In genomic region chr13:102845289-102845629, GRCh38 we compare ENCODE assay signal across 8 cellular contexts. TPM values are rescaled to one million over a fixed set of nuclear protein-coding genes. Genes with fewer than 3 reads are reported as not detected.
A peak's percentile ranks its signal among the peaks of the same experiment; 100 is the strongest.
DNase-seq lines count a peak whose midpoint lies in the region; ATAC-seq and TF ChIP-seq lines count a peak whose summit lies in the region.

No MANE protein-coding gene starts in this region.

- CTCF ChIA-PET in activated CD8-positive, alpha-beta T cell treated with anti-CD3 and anti-CD28 coated beads for 36 hours (lab: Charles Lee) = interaction anchor here (0.7 to 3.2 kb wide), 15 partner anchors 12 to 289 kb away, joined by 3 to 15 read pairs (median 3); partner anchors contain the start of gene TPP2

- H3K4me3 ChIP-seq in iPS-18a (ENCODE audit: low read length) (peak overlapping the region; percentile 83), subcutaneous abdominal adipose tissue (ENCODE audit: low read depth in 1 of 5, low read length in 5 of 5) (peak overlapping the region; percentile 88 to 99 (median 97))

- intact Hi-C loops in activated CD8-positive, alpha-beta T cell treated with anti-CD3 and anti-CD28 coated beads for 36 hours (cut with micrococcal nuclease) = loop anchor here (1.0 to 5.0 kb wide), 3 partner anchors 43 to 249 kb away; partner anchors contain the start of genes TEX30 and TPP2

- H3K36me3 Mint-ChIP-seq in activated CD8-positive, alpha-beta T cell treated with anti-CD3 and anti-CD28 coated beads for 36 hours (ENCODE audit: low read depth) = peaks cover 11% of the 10 kb centered on the region

- H3K4me3 Mint-ChIP-seq in activated CD8-positive, alpha-beta T cell treated with anti-CD3 and anti-CD28 coated beads for 36 hours = peak overlapping the region; percentile 92

- H3K27me3 Mint-ChIP-seq in activated CD8-positive, alpha-beta T cell treated with anti-CD3 and anti-CD28 coated beads for 36 hours = no peaks in the 10 kb centered on the region

- H3K9ac ChIP-seq in iPS-18a (ENCODE audit: low read length) (peak overlapping the region; percentile 67), subcutaneous abdominal adipose tissue (ENCODE audit: low read length in 5 of 5) (peak overlapping the region; percentile 71 to 99 (median 96))

- DNase-seq in activated CD8-positive, alpha-beta T cell treated with anti-CD3 and anti-CD28 coated beads for 36 hours = no peak
- DNase-seq in GOT3 (lab: John Stamatoyannopoulos, UW) (no peak), NCI-H1092 (lab: John Stamatoyannopoulos, UW) (no peak), NCI-H2029 treated with DMSO at 0.1 percent for 48 hours (lab: John Stamatoyannopoulos, UW) (no peak)

- H3K27ac ChIP-seq in iPS-18a (ENCODE audit: low read length) (peak overlapping the region; percentile 47), subcutaneous abdominal adipose tissue (ENCODE audit: low read depth, low read length) (peak overlapping the region; percentile 98)

- POLR2A ChIA-PET in activated CD8-positive, alpha-beta T cell treated with anti-CD3 and anti-CD28 coated beads for 36 hours (lab: Charles Lee) = interaction anchor here (0.7 to 2.7 kb wide), 17 partner anchors 8 to 450 kb away, joined by 3 to 31 read pairs (median 3); partner anchors contain the start of genes BIVM, POGLUT2, TEX30 and TPP2

- H3K9me3 Mint-ChIP-seq in activated CD8-positive, alpha-beta T cell treated with anti-CD3 and anti-CD28 coated beads for 36 hours = no peaks in the 10 kb centered on the region

- peak overlapping the region; percentile 94 for H3K27ac Mint-ChIP-seq in activated CD8-positive, alpha-beta T cell treated with anti-CD3 and anti-CD28 coated beads for 36 hours

- ATAC-seq in GM19025 (IDR thresholded peaks at IDR 0.05; ENCODE audit: low read depth, unreplicated experiment) (peak; percentile 12), HG02981 (IDR thresholded peaks at IDR 0.05; ENCODE audit: unreplicated experiment) (peak; percentile 11)
- peak; percentile 10 for ATAC-seq in activated CD8-positive, alpha-beta T cell treated with anti-CD3 and anti-CD28 coated beads for 36 hours

- TF ChIP-seq CTCF in activated CD8-positive, alpha-beta T cell treated with anti-CD3 and anti-CD28 coated beads for 36 hours (IDR thresholded peaks at IDR 0.05) = no peak

- no peaks in the 10 kb centered on the region for H3K27me3 ChIP-seq in iPS-18a (ENCODE audit: control insufficient read depth, insufficient read depth, low read length)
- H3K27me3 ChIP-seq in subcutaneous abdominal adipose tissue (ENCODE audit: control insufficient read depth in 5 of 5, insufficient read depth in 4 of 5, low read length in 5 of 5) = no peaks in the 10 kb centered on the region

- H3K36me3 ChIP-seq in iPS-18a (ENCODE audit: control insufficient read depth, low read depth, low read length) (no peaks in the 10 kb centered on the region), subcutaneous abdominal adipose tissue (ENCODE audit: control insufficient read depth in 5 of 5, insufficient read depth in 5 of 5, low read length in 5 of 5) (peaks cover 0 to 6% (median 0%) of the 10 kb centered on the region in 5 donors)

- H3K9me3 ChIP-seq in iPS-18a (ENCODE audit: control insufficient read depth, low read depth, low read length) (no peaks in the 10 kb centered on the region), subcutaneous abdominal adipose tissue (ENCODE audit: control insufficient read depth in 5 of 5, low read length in 5 of 5) (no peaks in the 10 kb centered on the region)

- peaks cover 26% of the 10 kb centered on the region for H3K4me1 Mint-ChIP-seq in activated CD8-positive, alpha-beta T cell treated with anti-CD3 and anti-CD28 coated beads for 36 hours (ENCODE audit: low read depth)

- H3K4me1 ChIP-seq in iPS-18a (ENCODE audit: control insufficient read depth, low read depth, low read length) (peaks cover 6% of the 10 kb centered on the region), subcutaneous abdominal adipose tissue (ENCODE audit: control insufficient read depth in 5 of 5, insufficient read depth in 5 of 5, low read length in 5 of 5) (peaks cover 4 to 29% (median 25%) of the 10 kb centered on the region in 5 donors)

RNA-seq across cellular contexts. Expression of gene ERCC5, which starts 0.6 kb away (rescaled TPM):
- total RNA-seq in activated CD8-positive, alpha-beta T cell treated with anti-CD3 and anti-CD28 coated beads for 36 hours = 10 to 100 TPM; 59.4 to 66.5 TPM

RNA-seq across cellular contexts. Expression of gene BIVM, which starts 46.3 kb away (rescaled TPM):
- total RNA-seq in activated CD8-positive, alpha-beta T cell treated with anti-CD3 and anti-CD28 coated beads for 36 hours = 10 to 100 TPM; 17.3 to 18.4 TPM

RNA-seq across cellular contexts. Expression of gene POGLUT2, which starts 46.5 kb away (rescaled TPM):
- total RNA-seq in activated CD8-positive, alpha-beta T cell treated with anti-CD3 and anti-CD28 coated beads for 36 hours = 1 to 10 TPM; 3.4 to 4.2 TPM
